ENCODE assay signal across 8 cellular contexts in the genomic region with DNA sequence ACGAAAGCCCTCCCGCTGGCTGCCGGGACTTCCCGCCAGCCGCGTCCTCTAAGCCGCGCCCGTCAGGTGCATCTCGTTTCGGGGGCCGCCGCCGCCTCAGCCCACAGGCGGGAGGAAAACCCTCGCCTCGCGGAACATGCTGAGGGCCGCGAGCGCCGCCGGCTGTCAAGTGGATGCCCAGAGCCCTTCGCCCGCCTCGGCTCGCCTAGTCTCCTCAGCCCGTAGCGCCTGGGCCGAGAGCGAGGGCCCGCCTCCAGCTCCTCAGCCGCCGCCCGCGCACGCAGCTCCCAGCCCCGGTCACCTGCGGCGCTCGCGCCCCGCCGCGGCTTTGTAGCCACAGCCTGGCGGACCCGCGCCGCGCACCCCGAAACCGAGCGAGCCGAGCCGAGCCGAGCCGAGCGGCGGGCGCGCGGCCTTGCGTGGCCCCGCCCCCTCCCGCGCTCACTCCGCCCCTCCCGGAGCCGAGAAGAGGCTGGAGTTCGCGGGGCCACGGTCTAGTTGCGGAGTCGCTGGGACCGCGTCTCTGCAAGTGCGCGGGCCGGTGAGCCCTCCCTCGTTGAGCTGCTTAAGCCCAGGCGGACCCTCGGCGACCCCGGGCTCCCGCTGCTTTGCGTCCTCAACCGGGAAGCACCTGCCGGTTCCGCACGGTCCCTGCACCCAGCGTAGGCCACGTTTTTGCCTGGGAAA. TPM values are rescaled to one million over a fixed set of nuclear protein-coding genes. Genes with fewer than 3 reads are reported as not detected.
DNase-seq lines count a peak whose midpoint lies in the region; ATAC-seq and TF ChIP-seq lines count a peak whose summit lies in the region.

TSS of gene EML5 (minus strand) at position 382 of the 687 bp plus-strand sequence. CDS start 450 bp downstream, outside the sequence.

- 1 to 5% methylated on average over 4 to 40 of the region's 92 CpGs for WGBS in lower leg skin, 2 donors

- peak; percentile 89 for DNase-seq in Ammon's horn (ENCODE audit: low spot score)
- DNase-seq in NCI-H524 (lab: John Stamatoyannopoulos, UW), result peak; percentile 86 to 91
- DNase-seq in activated CD4-positive, alpha-beta T cell treated with anti-CD3 and anti-CD28 coated beads, Interleukin-2, amount 50 U/mL, for 4 hours, result peak; percentile 74 to 75
- peak; percentile 3 to 78 for DNase-seq in dermis microvascular lymphatic vessel endothelial cell (ENCODE audit: low read depth in 2 of 2)
- peak; percentile 62 to 94 for DNase-seq in lower leg skin (ENCODE audit: low spot score in 2 of 2)
- peak; percentile 81 for DNase-seq in stimulated activated CD4-positive, alpha-beta T cell treated with anti-CD3 and anti-CD28 coated beads, Interleukin-4, amount 100 ng/mL, for 24 hours

- intact Hi-C loops in lower leg skin (cut with DNase I; ENCODE audit: low total_unique reads), result no loop called here

- TF ChIP-seq POLR2A in lower leg skin (IDR thresholded peaks at IDR 0.05), result no peak

- ATAC-seq in GM19035 (IDR thresholded peaks at IDR 0.05; ENCODE audit: unreplicated experiment) (peak; percentile 89), HG03378 (IDR thresholded peaks at IDR 0.05; ENCODE audit: unreplicated experiment) (peak; percentile 72)

- H3K4me3 ChIP-seq in lower leg skin (ENCODE audit: low read depth, poor library complexity, severe bottlenecking), result peak within 1 kb of the TSS; percentile 39

- no peak for TF ChIP-seq CTCF in lower leg skin (IDR thresholded peaks at IDR 0.05)

RNA-seq across cellular contexts. Expression of gene EML5, which starts in this region (rescaled TPM):
- 0.13 TPM in 2 replicates for total RNA-seq in dermis microvascular lymphatic vessel endothelial cell
- total RNA-seq in lower leg skin, result under 1 TPM; 0.17 to 0.62 (median 0.56) TPM

Comparison
In these comparisons a context has a peak if more than half of its experiments do, and no peak if none do; other contexts are left out.
1. Peak in every context shown above with its lines: DNase-seq, ATAC-seq and H3K4me3 ChIP-seq.
2. Peak in DNase-seq in dermis microvascular lymphatic vessel endothelial cell; RNA of the gene not detected or under 1 TPM.
3. Peak in DNase-seq and H3K4me3 ChIP-seq in lower leg skin; RNA of the gene not detected or under 1 TPM.